ENCODE assay signal across 16 cellular contexts in the genomic region with DNA sequence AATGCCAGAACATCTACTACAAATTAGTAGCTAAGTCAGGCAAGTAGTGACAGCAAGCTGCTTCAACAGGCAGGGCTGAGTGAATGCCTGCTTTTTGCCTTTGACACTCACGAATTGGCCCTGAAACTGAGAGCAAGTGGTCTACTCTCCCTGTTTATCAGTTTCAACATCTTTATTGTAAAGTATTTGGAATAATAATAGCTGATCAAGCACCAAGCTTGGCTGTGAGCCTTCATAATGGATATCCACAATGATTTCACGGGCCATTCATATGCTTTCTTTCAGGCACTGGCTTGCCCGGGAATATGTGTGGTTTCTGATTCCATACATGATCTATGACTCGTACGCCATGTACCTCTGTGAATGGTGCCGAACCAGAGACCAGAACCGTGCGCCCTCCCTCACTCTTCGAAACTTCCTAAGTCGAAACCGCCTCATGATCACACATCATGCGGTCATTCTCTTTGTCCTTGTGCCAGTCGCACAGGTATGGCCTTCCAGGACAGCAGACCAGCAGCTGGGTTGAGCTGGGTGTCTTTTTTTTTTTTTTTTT. TPM values are rescaled to one million over a fixed set of nuclear protein-coding genes. Genes with fewer than 3 reads are reported as not detected.
DNase-seq lines count a peak whose midpoint lies in the region; ATAC-seq, FAIRE-seq and TF ChIP-seq lines count a peak whose summit lies in the region.
"Had no signal": no experiment of that assay in that cellular context is flagged by ENCODE, and none has a peak within 500 bp of the region (broad histone marks: within the 10 kb centered on the region; RNA-seq: fewer than 3 reads in every experiment).

No MANE protein-coding gene starts in this region.

- H3K4me1 Mint-ChIP-seq in stimulated activated effector memory CD8-positive, alpha-beta T cell treated with anti-CD3 and anti-CD28 coated beads, Interleukin-12 subunit alpha, Interleukin-12 subunit beta, amount 100 ng/mL, for 72 hours, result peaks cover 16% of the 10 kb centered on the region

- FAIRE-seq in endothelial cell of umbilical vein (lab: Jason Lieb, UNC) (peak; percentile 15), keratinocyte (lab: Jason Lieb, UNC) (peak; percentile 98)
- FAIRE-seq: A204.1, GM19239 had no signal

- peaks cover 98% of the 10 kb centered on the region for H3K36me3 Mint-ChIP-seq in stimulated activated effector memory CD8-positive, alpha-beta T cell treated with anti-CD3 and anti-CD28 coated beads, Interleukin-12 subunit alpha, Interleukin-12 subunit beta, amount 100 ng/mL, for 72 hours

- no TSS peak for BruUV-seq in endothelial cell of umbilical vein (replicated peaks; lab: Mats Ljungman, UMichigan)

- peaks cover 17% of the 10 kb centered on the region for H3K4me1 ChIP-seq in HAP-1
- peaks cover 13% of the 10 kb centered on the region for H3K4me1 ChIP-seq in endothelial cell of umbilical vein (ENCODE audit: control insufficient read depth, extremely low read depth, insufficient read depth, low read length)
- peaks cover 36% of the 10 kb centered on the region for H3K4me1 ChIP-seq in keratinocyte (ENCODE audit: control insufficient read depth, extremely low read depth, insufficient read depth, low read length)
- H3K4me1 ChIP-seq: BE2C had no signal

- no peak overlapping the region for H3K4me3 ChIP-seq in HAP-1
- H3K4me3 ChIP-seq in endothelial cell of umbilical vein (replicated peaks in 1 of 3; ENCODE audit: insufficient read depth in 1 of 3, low read depth in 1 of 3, low read length in 3 of 3), result no peak overlapping the region
- peak overlapping the region in 1 of 3 experiments; percentile 45 for H3K4me3 ChIP-seq in keratinocyte (ENCODE audit: control insufficient read depth in 2 of 3, extremely low read depth in 1 of 3, insufficient read depth in 2 of 3, low read depth in 1 of 3, low read length in 3 of 3)

- H3K79me2 ChIP-seq in endothelial cell of umbilical vein (ENCODE audit: control insufficient read depth, insufficient read depth, low read length) (peaks cover 38% of the 10 kb centered on the region), keratinocyte (ENCODE audit: control insufficient read depth, insufficient read depth, low read length) (peaks cover 46% of the 10 kb centered on the region)

- H3K36me3 ChIP-seq in HAP-1 (replicated peaks), result peaks cover 74% of the 10 kb centered on the region
- H3K36me3 ChIP-seq in endothelial cell of umbilical vein (ENCODE audit: control insufficient read depth in 2 of 2, extremely low read depth in 1 of 2, insufficient read depth in 2 of 2, low read length in 2 of 2), result peaks cover 5 to 27% of the 10 kb centered on the region in 2 experiments
- H3K36me3 ChIP-seq in keratinocyte (ENCODE audit: control insufficient read depth in 2 of 2, extremely low read depth in 1 of 2, insufficient read depth in 2 of 2, low read length in 2 of 2), result peaks cover 18 to 32% of the 10 kb centered on the region in 2 experiments

- H2AFZ ChIP-seq in endothelial cell of umbilical vein (ENCODE audit: low read depth, low read length), result no peak overlapping the region
- H2AFZ ChIP-seq in keratinocyte (ENCODE audit: control insufficient read depth, low read length), result no peak overlapping the region

- no peaks in the 10 kb centered on the region for H3K9me3 ChIP-seq in HAP-1
- no peaks in the 10 kb centered on the region for H3K9me3 ChIP-seq in endothelial cell of umbilical vein (replicated peaks; ENCODE audit: control insufficient read depth, insufficient read depth, low read length)
- H3K9me3 ChIP-seq in keratinocyte (ENCODE audit: control insufficient read depth, low read depth, low read length), result no peaks in the 10 kb centered on the region
- H3K9me3 ChIP-seq: BE2C had no signal

- in situ Hi-C loops in HAP-1 (cut with MboI; ENCODE audit: low sequenced_read_pairs), result no loop called here

- H3K9ac ChIP-seq in endothelial cell of umbilical vein (replicated peaks; ENCODE audit: extremely low read depth, insufficient read depth, low read length) (no peak overlapping the region), keratinocyte (ENCODE audit: control insufficient read depth, extremely low read depth, insufficient read depth, low read length) (peak overlapping the region; percentile 45)

- ATAC-seq in stimulated activated effector memory CD8-positive, alpha-beta T cell treated with anti-CD3 and anti-CD28 coated beads, Interleukin-12 subunit alpha, Interleukin-12 subunit beta, amount 100 ng/mL, for 72 hours, result no peak
- ATAC-seq: HCT116 had no signal

- H3K9me1 ChIP-seq in endothelial cell of umbilical vein (replicated peaks; ENCODE audit: control insufficient read depth, extremely low read depth, insufficient read depth, low read length), result no peaks in the 10 kb centered on the region
- peaks cover 2% of the 10 kb centered on the region for H3K9me1 ChIP-seq in keratinocyte (ENCODE audit: control insufficient read depth, extremely low read depth, insufficient read depth, low read length)

- CTCF ChIA-PET in RWPE1 (lab: Yijun Ruan, JAX), result interaction anchor here (0.7 kb wide), 1 partner anchor 41 kb away, joined by 3 read pairs; no protein-coding TSS in a partner anchor
- CTCF ChIA-PET in endothelial cell of umbilical vein (lab: Charles Lee), result interaction anchor here (0.9 to 1.9 kb wide), 3 partner anchors 15 to 242 kb away, joined by 3 to 4 read pairs (median 3); a partner anchor contains a TSS

- TF ChIP-seq POLR2A in endothelial cell of umbilical vein (IDR thresholded peaks at IDR 0.05; ENCODE audit: low read depth, low read length), result no peak

- intact Hi-C loops in endothelial cell of umbilical vein (cut with micrococcal nuclease), result no loop called here

- H3K27ac ChIP-seq in RWPE1 (peak overlapping the region; percentile 42), endothelial cell of umbilical vein (ENCODE audit: insufficient read depth, low read depth, low read length) (no peak overlapping the region), keratinocyte (ENCODE audit: control insufficient read depth, insufficient read depth, low read length) (peak overlapping the region; percentile 82)
- H3K27ac ChIP-seq: C4-2B had no signal

- dilution Hi-C loops in endothelial cell of umbilical vein (cut with MboI; ENCODE audit: extremely low pct_ligation_motif_present, low sequenced_read_pairs) (no loop called here), keratinocyte (cut with MboI; ENCODE audit: extremely low pct_ligation_motif_present, low sequenced_read_pairs) (no loop called here)

- H3K27ac Mint-ChIP-seq in stimulated activated effector memory CD8-positive, alpha-beta T cell treated with anti-CD3 and anti-CD28 coated beads, Interleukin-12 subunit alpha, Interleukin-12 subunit beta, amount 100 ng/mL, for 72 hours, result no peak overlapping the region

- H4K20me1 ChIP-seq in endothelial cell of umbilical vein (replicated peaks; ENCODE audit: control insufficient read depth, extremely low read depth, insufficient read depth, low read length) (no peaks in the 10 kb centered on the region), keratinocyte (ENCODE audit: control insufficient read depth, extremely low read depth, insufficient read depth, low read length) (peaks cover 4% of the 10 kb centered on the region)

- H3K9me3 Mint-ChIP-seq in stimulated activated effector memory CD8-positive, alpha-beta T cell treated with anti-CD3 and anti-CD28 coated beads, Interleukin-12 subunit alpha, Interleukin-12 subunit beta, amount 100 ng/mL, for 72 hours, result no peaks in the 10 kb centered on the region
- H3K9me3 Mint-ChIP-seq: CD4-positive, alpha-beta memory T cell had no signal

- H3K27me3 ChIP-seq in HAP-1 (ENCODE audit: low read depth) (no peaks in the 10 kb centered on the region), endothelial cell of umbilical vein (ENCODE audit: control insufficient read depth in 2 of 2, insufficient read depth in 2 of 2, low read length in 2 of 2) (no peaks in the 10 kb centered on the region), keratinocyte (ENCODE audit: control insufficient read depth, extremely low read depth, insufficient read depth, low read length) (no peaks in the 10 kb centered on the region)
- H3K27me3 ChIP-seq: BE2C had no signal

- POLR2A ChIA-PET in RWPE1 (lab: Yijun Ruan, JAX; ENCODE audit: low non-redundant PET) (no interaction called here), endothelial cell of umbilical vein (lab: Charles Lee) (interaction anchor here (0.6 kb wide), 1 partner anchor 246 kb away, joined by 5 read pairs; no protein-coding TSS in a partner anchor)

- H3K4me3 Mint-ChIP-seq in stimulated activated effector memory CD8-positive, alpha-beta T cell treated with anti-CD3 and anti-CD28 coated beads, Interleukin-12 subunit alpha, Interleukin-12 subunit beta, amount 100 ng/mL, for 72 hours, result no peak overlapping the region
- H3K4me3 Mint-ChIP-seq: CD4-positive, alpha-beta memory T cell had no signal

- no peak for TF ChIP-seq CTCF in RWPE1 (conservative IDR thresholded peaks at IDR 0.05; ENCODE audit: low read depth)
- no peak for TF ChIP-seq CTCF in endothelial cell of umbilical vein (IDR thresholded peaks at IDR 0.05; ENCODE audit: extremely low read depth in 1 of 2, insufficient read depth in 1 of 2, low read depth in 1 of 2, low read length in 2 of 2)
- TF ChIP-seq CTCF in keratinocyte (optimal IDR thresholded peaks at IDR 0.05 in 1 of 3, IDR thresholded peaks at IDR 0.05 in 1 of 3, conservative IDR thresholded peaks at IDR 0.05 in 1 of 3; ENCODE audit: extremely low read depth in 1 of 3, insufficient read depth in 2 of 3, low read length in 3 of 3), result no peak

- no peak overlapping the region for H3K4me2 ChIP-seq in endothelial cell of umbilical vein (ENCODE audit: insufficient read depth, low read length)
- H3K4me2 ChIP-seq in keratinocyte (ENCODE audit: control insufficient read depth, extremely low read depth, insufficient read depth, low read depth, low read length), result peak overlapping the region; percentile 76

- DNase-seq in HAP-1 (ENCODE audit: low spot score in 2 of 2) (peak; percentile 62 to 89), RWPE1 (ENCODE audit: low spot score) (no peak), endothelial cell of umbilical vein (ENCODE audit: low read depth, low spot score) (no peak), keratinocyte (ENCODE audit: low read depth, low spot score) (no peak), amygdala (lab: John Stamatoyannopoulos, UW) (no peak)
- DNase-seq in activated CD4-positive, CD25-positive, alpha-beta regulatory T cell treated with anti-CD3 and anti-CD28 coated beads, Interleukin-2, amount 50 U/mL, for 72 hours, result no peak
- DNase-seq in stimulated activated effector memory CD8-positive, alpha-beta T cell treated with anti-CD3 and anti-CD28 coated beads, Interleukin-12 subunit alpha, Interleukin-12 subunit beta, amount 100 ng/mL, for 72 hours (ENCODE audit: low spot score in 2 of 2), result no peak
- DNase-seq in activated CD4-positive, alpha-beta T cell treated with anti-CD3 and anti-CD28 coated beads, Interleukin-2, amount 50 U/mL, for 48 hours, result no peak
- DNase-seq: BE2C; CD4-positive, alpha-beta memory T cell; DND-41; GF-D8 had no signal

RNA-seq across cellular contexts. Expression of a gene that starts 5.2 kb away (rescaled TPM):
- total RNA-seq in endothelial cell of umbilical vein, result 29.8 and 36.6 TPM in 2 replicates
- 54.1 and 65.5 TPM in 2 replicates for polyA plus RNA-seq in endothelial cell of umbilical vein
- polyA plus RNA-seq in endothelial cell of umbilical vein (2011; cell fraction: cytosol; rRNA removed), result 37.9 and 41.5 TPM in 2 replicates
- polyA plus RNA-seq in endothelial cell of umbilical vein (2011; cell fraction: nucleus; rRNA removed), result 22.2 and 22.6 TPM in 2 replicates
- polyA plus RNA-seq in endothelial cell of umbilical vein (2012), result 31.8 and 34.3 TPM in 2 replicates
- 51.1 and 65.3 TPM in 2 replicates for polyA minus RNA-seq in endothelial cell of umbilical vein
- polyA minus RNA-seq in endothelial cell of umbilical vein (2011; cell fraction: cytosol; rRNA and poly(A)+ RNA removed), result 26.2 TPM
- polyA minus RNA-seq in endothelial cell of umbilical vein (2011; cell fraction: nucleus; rRNA and poly(A)+ RNA removed), result 9.3 and 9.6 TPM in 2 replicates
- polyA plus RNA-seq in keratinocyte, result 34.1 to 44.3 TPM (median 41.1 TPM) in 3 replicates
- 10.9 TPM for polyA plus RNA-seq in keratinocyte (2011; ENCODE audit: low read depth)
- 34.1 and 36.9 TPM in 2 replicates for polyA plus RNA-seq in keratinocyte (2011; cell fraction: cytosol; rRNA removed)
- 39.3 and 44.7 TPM in 2 replicates for polyA plus RNA-seq in keratinocyte (2011; cell fraction: nucleus; rRNA removed)
- polyA plus RNA-seq in keratinocyte (2012; ENCODE audit: low replicate concordance), result 25.2 and 45.1 TPM in 2 replicates
- polyA minus RNA-seq in keratinocyte, result 47.0 to 93.3 TPM (median 50.5 TPM) in 3 replicates
- polyA minus RNA-seq in keratinocyte (2011; cell fraction: cytosol; rRNA and poly(A)+ RNA removed), result 43.4 TPM
- 20.7 and 34.0 TPM in 2 replicates for polyA minus RNA-seq in keratinocyte (2011; cell fraction: nucleus; rRNA and poly(A)+ RNA removed)

RNA-seq across cellular contexts. Expression of a gene that starts 14.4 kb away (rescaled TPM):
- 29.1 and 29.9 TPM in 2 replicates for total RNA-seq in endothelial cell of umbilical vein
- 23.5 and 24.1 TPM in 2 replicates for polyA plus RNA-seq in endothelial cell of umbilical vein
- polyA plus RNA-seq in endothelial cell of umbilical vein (2011; cell fraction: cytosol; rRNA removed), result 18.3 and 21.2 TPM in 2 replicates
- polyA plus RNA-seq in endothelial cell of umbilical vein (2011; cell fraction: nucleus; rRNA removed), result 40.6 and 48.3 TPM in 2 replicates
- 18.0 and 20.9 TPM in 2 replicates for polyA plus RNA-seq in endothelial cell of umbilical vein (2012)
- 22.0 and 31.9 TPM in 2 replicates for polyA minus RNA-seq in endothelial cell of umbilical vein
- polyA minus RNA-seq in endothelial cell of umbilical vein (2011; cell fraction: cytosol; rRNA and poly(A)+ RNA removed), result 26.8 TPM
- 13.8 and 18.1 TPM in 2 replicates for polyA minus RNA-seq in endothelial cell of umbilical vein (2011; cell fraction: nucleus; rRNA and poly(A)+ RNA removed)
- polyA plus RNA-seq in keratinocyte, result 29.5 to 34.2 TPM (median 30.2 TPM) in 3 replicates
- polyA plus RNA-seq in keratinocyte (2011; ENCODE audit: low read depth), result 8.8 TPM
- 18.4 and 23.9 TPM in 2 replicates for polyA plus RNA-seq in keratinocyte (2011; cell fraction: cytosol; rRNA removed)
- polyA plus RNA-seq in keratinocyte (2011; cell fraction: nucleus; rRNA removed), result 29.3 and 45.9 TPM in 2 replicates
- 16.2 and 29.7 TPM in 2 replicates for polyA plus RNA-seq in keratinocyte (2012; ENCODE audit: low replicate concordance)
- 35.9 to 107 TPM (median 40.7 TPM) in 3 replicates for polyA minus RNA-seq in keratinocyte
- 26.7 TPM for polyA minus RNA-seq in keratinocyte (2011; cell fraction: cytosol; rRNA and poly(A)+ RNA removed)
- polyA minus RNA-seq in keratinocyte (2011; cell fraction: nucleus; rRNA and poly(A)+ RNA removed), result 26.0 and 32.7 TPM in 2 replicates

RNA-seq across cellular contexts. Expression of a gene that starts 23.0 kb away (rescaled TPM):
- 77.1 and 91.2 TPM in 2 replicates for total RNA-seq in endothelial cell of umbilical vein
- polyA plus RNA-seq in endothelial cell of umbilical vein, result 16.0 and 17.9 TPM in 2 replicates
- 17.0 and 19.1 TPM in 2 replicates for polyA plus RNA-seq in endothelial cell of umbilical vein (2011; cell fraction: cytosol; rRNA removed)
- polyA plus RNA-seq in endothelial cell of umbilical vein (2011; cell fraction: nucleus; rRNA removed), result 33.4 and 38.1 TPM in 2 replicates
- 35.7 and 44.5 TPM in 2 replicates for polyA plus RNA-seq in endothelial cell of umbilical vein (2012)
- polyA minus RNA-seq in endothelial cell of umbilical vein, result 118 and 175 TPM in 2 replicates
- 33.6 TPM for polyA minus RNA-seq in endothelial cell of umbilical vein (2011; cell fraction: cytosol; rRNA and poly(A)+ RNA removed)
- 57.5 and 74.1 TPM in 2 replicates for polyA minus RNA-seq in endothelial cell of umbilical vein (2011; cell fraction: nucleus; rRNA and poly(A)+ RNA removed)
- polyA plus RNA-seq in keratinocyte, result 32.0 to 38.2 TPM (median 33.2 TPM) in 3 replicates
- polyA plus RNA-seq in keratinocyte (2011; ENCODE audit: low read depth), result 117 TPM
- 29.3 and 30.1 TPM in 2 replicates for polyA plus RNA-seq in keratinocyte (2011; cell fraction: cytosol; rRNA removed)
- 61.1 and 74.0 TPM in 2 replicates for polyA plus RNA-seq in keratinocyte (2011; cell fraction: nucleus; rRNA removed)
- 22.9 and 38.4 TPM in 2 replicates for polyA plus RNA-seq in keratinocyte (2012; ENCODE audit: low replicate concordance)
- 150 to 280 TPM (median 212 TPM) in 3 replicates for polyA minus RNA-seq in keratinocyte
- 58.3 TPM for polyA minus RNA-seq in keratinocyte (2011; cell fraction: cytosol; rRNA and poly(A)+ RNA removed)
- 73.5 and 142 TPM in 2 replicates for polyA minus RNA-seq in keratinocyte (2011; cell fraction: nucleus; rRNA and poly(A)+ RNA removed)

RNA-seq across cellular contexts. Expression of a gene that starts 44.4 kb away (rescaled TPM):
- 81.8 and 84.2 TPM in 2 replicates for total RNA-seq in endothelial cell of umbilical vein
- 26.6 and 41.3 TPM in 2 replicates for polyA plus RNA-seq in endothelial cell of umbilical vein
- polyA plus RNA-seq in endothelial cell of umbilical vein (2011; cell fraction: cytosol; rRNA removed), result 43.0 and 48.3 TPM in 2 replicates
- 43.0 and 73.1 TPM in 2 replicates for polyA plus RNA-seq in endothelial cell of umbilical vein (2011; cell fraction: nucleus; rRNA removed)
- polyA plus RNA-seq in endothelial cell of umbilical vein (2012), result 84.5 and 86.2 TPM in 2 replicates
- 25.9 and 32.4 TPM in 2 replicates for polyA minus RNA-seq in endothelial cell of umbilical vein
- polyA minus RNA-seq in endothelial cell of umbilical vein (2011; cell fraction: cytosol; rRNA and poly(A)+ RNA removed), result 16.0 TPM
- polyA minus RNA-seq in endothelial cell of umbilical vein (2011; cell fraction: nucleus; rRNA and poly(A)+ RNA removed), result 12.4 and 17.6 TPM in 2 replicates
- 47.1 to 71.9 TPM (median 62.8 TPM) in 3 replicates for polyA plus RNA-seq in keratinocyte
- 117 TPM for polyA plus RNA-seq in keratinocyte (2011; ENCODE audit: low read depth)
- 48.9 and 63.3 TPM in 2 replicates for polyA plus RNA-seq in keratinocyte (2011; cell fraction: cytosol; rRNA removed)
- polyA plus RNA-seq in keratinocyte (2011; cell fraction: nucleus; rRNA removed), result 89.0 and 91.2 TPM in 2 replicates
- polyA plus RNA-seq in keratinocyte (2012; ENCODE audit: low replicate concordance), result 63.4 and 74.8 TPM in 2 replicates
- polyA minus RNA-seq in keratinocyte, result 5.8 to 50.7 TPM (median 17.0 TPM) in 3 replicates
- 15.5 TPM for polyA minus RNA-seq in keratinocyte (2011; cell fraction: cytosol; rRNA and poly(A)+ RNA removed)
- polyA minus RNA-seq in keratinocyte (2011; cell fraction: nucleus; rRNA and poly(A)+ RNA removed), result 13.0 and 25.7 TPM in 2 replicates

RNA-seq across cellular contexts. Expression of a gene that starts 44.5 kb away (rescaled TPM):
- total RNA-seq in endothelial cell of umbilical vein, result 19.0 and 19.2 TPM in 2 replicates
- polyA plus RNA-seq in endothelial cell of umbilical vein, result 12.5 and 17.1 TPM in 2 replicates
- polyA plus RNA-seq in endothelial cell of umbilical vein (2011; cell fraction: cytosol; rRNA removed), result 16.7 and 19.1 TPM in 2 replicates
- polyA plus RNA-seq in endothelial cell of umbilical vein (2011; cell fraction: nucleus; rRNA removed), result 14.6 and 17.8 TPM in 2 replicates
- 20.7 and 26.2 TPM in 2 replicates for polyA plus RNA-seq in endothelial cell of umbilical vein (2012)
- polyA minus RNA-seq in endothelial cell of umbilical vein, result 11.8 and 15.9 TPM in 2 replicates
- polyA minus RNA-seq in endothelial cell of umbilical vein (2011; cell fraction: cytosol; rRNA and poly(A)+ RNA removed), result 14.1 TPM
- 12.6 and 25.1 TPM in 2 replicates for polyA minus RNA-seq in endothelial cell of umbilical vein (2011; cell fraction: nucleus; rRNA and poly(A)+ RNA removed)
- 10.9 to 15.5 TPM (median 11.5 TPM) in 3 replicates for polyA plus RNA-seq in keratinocyte
- polyA plus RNA-seq in keratinocyte (2011; ENCODE audit: low read depth), result 8.8 TPM
- polyA plus RNA-seq in keratinocyte (2011; cell fraction: cytosol; rRNA removed), result 7.2 and 8.9 TPM in 2 replicates
- polyA plus RNA-seq in keratinocyte (2011; cell fraction: nucleus; rRNA removed), result 8.3 and 8.8 TPM in 2 replicates
- 12.9 and 13.8 TPM in 2 replicates for polyA plus RNA-seq in keratinocyte (2012; ENCODE audit: low replicate concordance)
- 3.3 to 8.7 TPM (median 5.5 TPM) in 3 replicates for polyA minus RNA-seq in keratinocyte
- 6.9 TPM for polyA minus RNA-seq in keratinocyte (2011; cell fraction: cytosol; rRNA and poly(A)+ RNA removed)
- 6.1 and 6.4 TPM in 2 replicates for polyA minus RNA-seq in keratinocyte (2011; cell fraction: nucleus; rRNA and poly(A)+ RNA removed)

Comparison
In these comparisons a context has a peak if more than half of its experiments do, and no peak if none do; other contexts are left out.
1. DNase-seq: peak in HAP-1 (2 of 2); none in RWPE1 (single experiment), endothelial cell of umbilical vein (single experiment), keratinocyte (single experiment), activated CD4-positive, CD25-positive, alpha-beta regulatory T cell treated with anti-CD3 and anti-CD28 coated beads, Interleukin-2, amount 50 U/mL, for 72 hours (single experiment), amygdala (0 of 56), stimulated activated effector memory CD8-positive, alpha-beta T cell treated with anti-CD3 and anti-CD28 coated beads, Interleukin-12 subunit alpha, Interleukin-12 subunit beta, amount 100 ng/mL, for 72 hours (0 of 2) and activated CD4-positive, alpha-beta T cell treated with anti-CD3 and anti-CD28 coated beads, Interleukin-2, amount 50 U/mL, for 48 hours (0 of 2).